8 cellular contexts compared by ENCODE assay signal in genomic region chr22:29716814-29717213, GRCh38. TPM values are rescaled to one million over a fixed set of nuclear protein-coding genes. Genes with fewer than 3 reads are reported as not detected.
DNase-seq lines count a peak whose midpoint lies in the region; ATAC-seq lines count a peak whose summit lies in the region.

No MANE protein-coding gene starts in this region.

- peaks cover 53% of the 10 kb centered on the region for H3K27me3 Mint-ChIP-seq in CD4-positive, CD25-positive, alpha-beta regulatory T cell
- peaks cover 36% of the 10 kb centered on the region for H3K27me3 Mint-ChIP-seq in activated CD8-positive, alpha-beta T cell treated with anti-CD3 and anti-CD28 coated beads, Interleukin-2, amount 10 ng/mL, durations not matched to agents 7 days and 5 days (ENCODE audit: low read depth)

- peak in 2 of 3 donors; percentile 9 to 39 for DNase-seq in CD4-positive, CD25-positive, alpha-beta regulatory T cell
- peak; percentile 86 for DNase-seq in HT-29 (ENCODE audit: low spot score)
- peak; percentile 65 for DNase-seq in activated CD8-positive, alpha-beta T cell treated with anti-CD3 and anti-CD28 coated beads, Interleukin-2, amount 10 ng/mL, durations not matched to agents 7 days and 5 days
- DNase-seq in left ventricle myocardium superior = peak; percentile 67
- DNase-seq in sciatic nerve (ENCODE audit: low spot score) = peak; percentile 80
- DNase-seq in NCI-H1092 treated with DMSO at 0.1 percent for 48 hours (lab: John Stamatoyannopoulos, UW) = no peak
- no peak for DNase-seq in cerebellar nuclear complex (lab: John Stamatoyannopoulos, UW)

- no peak overlapping the region for H3K4me3 Mint-ChIP-seq in CD4-positive, CD25-positive, alpha-beta regulatory T cell
- H3K4me3 Mint-ChIP-seq in activated CD8-positive, alpha-beta T cell treated with anti-CD3 and anti-CD28 coated beads, Interleukin-2, amount 10 ng/mL, durations not matched to agents 7 days and 5 days = no peak overlapping the region

- ATAC-seq in CD4-positive, CD25-positive, alpha-beta regulatory T cell (ENCODE audit: low read depth in 2 of 2) = no peak
- peak; percentile 61 for ATAC-seq in activated CD8-positive, alpha-beta T cell treated with anti-CD3 and anti-CD28 coated beads, Interleukin-2, amount 10 ng/mL, durations not matched to agents 7 days and 5 days
- ATAC-seq in left ventricle myocardium superior (peak; percentile 86), sciatic nerve (peak; percentile 85), GM19328 (IDR thresholded peaks at IDR 0.05; ENCODE audit: unreplicated experiment) (no peak)

- H3K4me1 Mint-ChIP-seq in CD4-positive, CD25-positive, alpha-beta regulatory T cell = peaks cover 0 to 12% (median 0%) of the 10 kb centered on the region in 4 donors
- H3K4me1 Mint-ChIP-seq in activated CD8-positive, alpha-beta T cell treated with anti-CD3 and anti-CD28 coated beads, Interleukin-2, amount 10 ng/mL, durations not matched to agents 7 days and 5 days (ENCODE audit: low read depth) = peaks cover 1% of the 10 kb centered on the region

- H3K27me3 ChIP-seq in CD4-positive, CD25-positive, alpha-beta regulatory T cell (ENCODE audit: control insufficient read depth, insufficient read depth, low read length) = peaks cover 3% of the 10 kb centered on the region

- no peak overlapping the region for H3K27ac ChIP-seq in CD4-positive, CD25-positive, alpha-beta regulatory T cell (ENCODE audit: insufficient read depth, low read length, poor library complexity, severe bottlenecking)

- H3K4me1 ChIP-seq in CD4-positive, CD25-positive, alpha-beta regulatory T cell (ENCODE audit: control insufficient read depth, insufficient read depth, low read length, poor library complexity, severe bottlenecking) = peaks cover 5% of the 10 kb centered on the region

- H3K9me3 Mint-ChIP-seq in CD4-positive, CD25-positive, alpha-beta regulatory T cell = peaks cover 0 to 2% (median 0%) of the 10 kb centered on the region in 7 donors
- no peaks in the 10 kb centered on the region for H3K9me3 Mint-ChIP-seq in activated CD8-positive, alpha-beta T cell treated with anti-CD3 and anti-CD28 coated beads, Interleukin-2, amount 10 ng/mL, durations not matched to agents 7 days and 5 days (ENCODE audit: insufficient read depth)

- no peaks in the 10 kb centered on the region for H3K9me3 ChIP-seq in CD4-positive, CD25-positive, alpha-beta regulatory T cell (ENCODE audit: control insufficient read depth in 2 of 2, low read length in 2 of 2)

- no peaks in the 10 kb centered on the region for H3K36me3 Mint-ChIP-seq in CD4-positive, CD25-positive, alpha-beta regulatory T cell
- no peaks in the 10 kb centered on the region for H3K36me3 Mint-ChIP-seq in activated CD8-positive, alpha-beta T cell treated with anti-CD3 and anti-CD28 coated beads, Interleukin-2, amount 10 ng/mL, durations not matched to agents 7 days and 5 days (ENCODE audit: low read depth)

- no peaks in the 10 kb centered on the region for H3K36me3 ChIP-seq in CD4-positive, CD25-positive, alpha-beta regulatory T cell (ENCODE audit: control insufficient read depth, insufficient read depth, low read length)

- intact Hi-C loops in left ventricle myocardium superior (cut with micrococcal nuclease) (no loop called here), sciatic nerve (cut with DNase I) (no loop called here)

- CTCF ChIA-PET in activated CD8-positive, alpha-beta T cell treated with anti-CD3 and anti-CD28 coated beads, Interleukin-2, amount 10 ng/mL, durations not matched to agents 7 days and 5 days (lab: Charles Lee) = interaction anchor here (0.9 kb wide), 1 partner anchor 288 kb away, joined by 3 read pairs; no protein-coding TSS in a partner anchor

- no peak overlapping the region for H3K27ac Mint-ChIP-seq in CD4-positive, CD25-positive, alpha-beta regulatory T cell
- no peak overlapping the region for H3K27ac Mint-ChIP-seq in activated CD8-positive, alpha-beta T cell treated with anti-CD3 and anti-CD28 coated beads, Interleukin-2, amount 10 ng/mL, durations not matched to agents 7 days and 5 days

- no peak overlapping the region for H3K4me3 ChIP-seq in CD4-positive, CD25-positive, alpha-beta regulatory T cell (ENCODE audit: low read depth, low read length)

- POLR2A ChIA-PET in activated CD8-positive, alpha-beta T cell treated with anti-CD3 and anti-CD28 coated beads, Interleukin-2, amount 10 ng/mL, durations not matched to agents 7 days and 5 days (lab: Charles Lee) = no interaction called here

RNA-seq across cellular contexts. Expression of gene CABP7, which starts 3.0 kb away (rescaled TPM):
- 0.35 TPM for total RNA-seq in CD4-positive, CD25-positive, alpha-beta regulatory T cell
- under 1 TPM; 0.11 to 0.23 (median 0.16) TPM for polyA plus RNA-seq in CD4-positive, CD25-positive, alpha-beta regulatory T cell
- total RNA-seq in HT-29 (2014; rRNA removed; shearing (Covaris generic)) = 0.60 TPM in 1 of 2 replicates, not detected in the other
- total RNA-seq in activated CD8-positive, alpha-beta T cell treated with anti-CD3 and anti-CD28 coated beads, Interleukin-2, amount 10 ng/mL, durations not matched to agents 7 days and 5 days = not detected
- total RNA-seq in left ventricle myocardium superior (not detected), sciatic nerve (not detected)

RNA-seq across cellular contexts. Expression of gene ZMAT5, which starts 50.0 kb away (rescaled TPM):
- 18.6 TPM for total RNA-seq in CD4-positive, CD25-positive, alpha-beta regulatory T cell
- 10 to 100 TPM; 49.5 to 69.9 (median 62.9) TPM for polyA plus RNA-seq in CD4-positive, CD25-positive, alpha-beta regulatory T cell
- 21.5 and 30.0 TPM in 2 replicates for total RNA-seq in HT-29 (2014; rRNA removed; shearing (Covaris generic))
- 10 to 100 TPM; 19.0 to 21.8 TPM for total RNA-seq in activated CD8-positive, alpha-beta T cell treated with anti-CD3 and anti-CD28 coated beads, Interleukin-2, amount 10 ng/mL, durations not matched to agents 7 days and 5 days
- total RNA-seq in left ventricle myocardium superior (21.6 TPM), sciatic nerve (23.6 TPM)

RNA-seq across cellular contexts. Expression of gene UQCR10, which starts 50.4 kb away (rescaled TPM):
- total RNA-seq in CD4-positive, CD25-positive, alpha-beta regulatory T cell = 49.0 TPM
- polyA plus RNA-seq in CD4-positive, CD25-positive, alpha-beta regulatory T cell = 100 to 1,000 TPM; 296 to 420 (median 350) TPM
- 226 and 227 TPM in 2 replicates for total RNA-seq in HT-29 (2014; rRNA removed; shearing (Covaris generic))
- total RNA-seq in activated CD8-positive, alpha-beta T cell treated with anti-CD3 and anti-CD28 coated beads, Interleukin-2, amount 10 ng/mL, durations not matched to agents 7 days and 5 days = 100 to 1,000 TPM; 102 to 103 TPM
- total RNA-seq in left ventricle myocardium superior (402 TPM), sciatic nerve (42.0 TPM)

Comparison
In these comparisons a context has a peak if more than half of its experiments do, and no peak if none do; other contexts are left out.
1. ATAC-seq: peak in activated CD8-positive, alpha-beta T cell treated with anti-CD3 and anti-CD28 coated beads, Interleukin-2, amount 10 ng/mL, durations not matched to agents 7 days and 5 days (single experiment), left ventricle myocardium superior (single experiment) and sciatic nerve (single experiment); none in CD4-positive, CD25-positive, alpha-beta regulatory T cell (0 of 2) and GM19328 (single experiment).
2. DNase-seq: peak in CD4-positive, CD25-positive, alpha-beta regulatory T cell (2 of 3), HT-29 (single experiment), activated CD8-positive, alpha-beta T cell treated with anti-CD3 and anti-CD28 coated beads, Interleukin-2, amount 10 ng/mL, durations not matched to agents 7 days and 5 days (single experiment), left ventricle myocardium superior (single experiment) and sciatic nerve (single experiment); none in NCI-H1092 treated with DMSO at 0.1 percent for 48 hours (single experiment) and cerebellar nuclear complex (0 of 2).